In the genomic region with DNA sequence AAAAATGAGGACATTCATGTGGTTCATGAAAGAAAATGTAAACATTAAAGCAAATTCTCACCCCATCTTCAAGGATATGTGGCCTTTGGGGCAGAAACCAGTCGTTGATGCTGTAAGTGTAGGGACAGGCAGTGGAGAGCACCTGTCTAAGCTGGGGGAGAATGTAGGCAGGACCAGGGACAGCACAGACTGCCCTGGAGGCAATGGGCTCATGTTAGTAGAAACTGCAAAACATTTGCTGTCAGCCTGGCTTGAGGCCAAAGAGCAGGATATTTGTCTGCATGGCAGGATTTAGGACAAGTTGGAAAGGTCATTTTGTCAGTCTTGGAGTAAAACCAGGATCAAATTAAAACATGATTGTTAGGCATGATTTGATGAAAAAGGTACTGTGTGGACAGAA, we compare ENCODE assay signal across 14 cellular contexts.
"Had no signal": no experiment of that assay in that cellular context is flagged by ENCODE, and none has a peak within 500 bp of the region (broad histone marks: within the 10 kb centered on the region; RNA-seq: fewer than 3 reads in every experiment).

No MANE protein-coding gene starts in this region.

- H3K4me3 ChIP-seq: gastrocnemius medialis, heart right ventricle, ovary, vagina had no signal

- H3K36me3 ChIP-seq: gastrocnemius medialis, heart right ventricle, ovary, vagina had no signal

- DNase-seq: activated CD4-positive, alpha-beta T cell treated with anti-CD3 and anti-CD28 coated beads, Interleukin-2, amount 10 ng/mL, durations not matched to agents 24 days and 14 days; activated CD8-positive, alpha-beta memory T cell treated with anti-CD3 and anti-CD28 coated beads for 24 hours; activated naive CD4-positive, alpha-beta T cell treated with Interleukin-2 at 50 U/mL for 16 hours; activated naive CD8-positive, alpha-beta T cell treated with anti-CD3 and anti-CD28 coated beads, Interleukin-2, amount 50 U/mL, for 24 hours; cortex of kidney; effector memory CD4-positive, alpha-beta T cell; gastrocnemius medialis; heart right ventricle; kidney; ovary; small intestine; T1000 had no signal

- H3K9me3 ChIP-seq: gastrocnemius medialis, heart right ventricle, ovary, vagina had no signal

- H3K27me3 ChIP-seq: gastrocnemius medialis, heart right ventricle, ovary, vagina had no signal

- H3K4me1 ChIP-seq: gastrocnemius medialis, heart right ventricle, vagina had no signal

- H3K27ac ChIP-seq: epithelial cell of prostate, gastrocnemius medialis, heart right ventricle, ovary, vagina had no signal
